In genomic region chr11:90251599-90251998, GRCh38 we compare ENCODE assay signal across 14 cellular contexts. TPM values are rescaled to one million over a fixed set of nuclear protein-coding genes. Genes with fewer than 3 reads are reported as not detected.
A peak's percentile ranks its signal among the peaks of the same experiment; 100 is the strongest.
DNase-seq lines count a peak whose midpoint lies in the region; ATAC-seq and TF ChIP-seq lines count a peak whose summit lies in the region.
"Had no signal": no experiment of that assay in that cellular context is flagged by ENCODE, and none has a peak within 500 bp of the region (broad histone marks: within the 10 kb centered on the region; RNA-seq: fewer than 3 reads in every experiment).

No MANE protein-coding gene starts in this region.

- peaks cover 6% of the 10 kb centered on the region; the same call in 1 of the 2 replicates for H3K9me3 ChIP-seq in SK-N-MC (ENCODE audit: low read depth, low read length)
- H3K9me3 ChIP-seq in Karpas-422 (ENCODE audit: low read length): no peaks in the 10 kb centered on the region
- H3K9me3 ChIP-seq in Caco-2: 0 out of 2 replicates have a peak, but pooled peaks cover 5% of the 10 kb centered on the region
- H3K9me3 ChIP-seq: psoas muscle had no signal

- POLR2A ChIA-PET in Caco-2 (lab: Charles Lee): no interaction called here

- no peak for DNase-seq in natural killer cell
- no peak for DNase-seq in natural killer cell treated with Interleukin-12 subunit alpha and Interleukin-12 subunit beta and Interleukin-15 and Interleukin-18, amount 100 ng/mL, for 72 hours (ENCODE audit: low spot score)
- DNase-seq in SK-N-MC (ENCODE audit: low read depth, low spot score): no peak
- no peak for DNase-seq in Karpas-422
- DNase-seq in Caco-2: no peak
- DNase-seq: C1 segment of cervical spinal cord; effector memory CD8-positive, alpha-beta T cell; naive thymus-derived CD8-positive, alpha-beta T cell; NCI-H2171 treated with DMSO at 0.1 percent for 48 hours; psoas muscle; stimulated activated CD4-positive, alpha-beta T cell treated with anti-CD3 and anti-CD28 coated beads, Interleukin-12 subunit alpha, Interleukin-12 subunit beta, amount 100 ng/mL, for 4 hours had no signal

- H3K36me3 Mint-ChIP-seq in natural killer cell (no peaks in the 10 kb centered on the region), Caco-2 (ENCODE audit: insufficient read depth, unreplicated experiment) (no peaks in the 10 kb centered on the region)
- no peaks in the 10 kb centered on the region for H3K36me3 Mint-ChIP-seq in natural killer cell treated with Interleukin-12 subunit alpha and Interleukin-12 subunit beta and Interleukin-15 and Interleukin-18, amount 100 ng/mL, for 72 hours
- H3K36me3 Mint-ChIP-seq: naive thymus-derived CD8-positive, alpha-beta T cell had no signal

- H3K36me3 ChIP-seq in SK-N-MC (ENCODE audit: insufficient read depth, low read length) (no peaks in the 10 kb centered on the region), Karpas-422 (ENCODE audit: insufficient read depth, low read length) (no peaks in the 10 kb centered on the region), Caco-2 (ENCODE audit: control insufficient read depth, insufficient read depth, low read length) (no peaks in the 10 kb centered on the region)

- peak overlapping the region; percentile 81 for H3K4me3 Mint-ChIP-seq in natural killer cell
- no peak overlapping the region for H3K4me3 Mint-ChIP-seq in natural killer cell treated with Interleukin-12 subunit alpha and Interleukin-12 subunit beta and Interleukin-15 and Interleukin-18, amount 100 ng/mL, for 72 hours
- no peak overlapping the region for H3K4me3 Mint-ChIP-seq in Caco-2 (ENCODE audit: unreplicated experiment)

- H4K20me1 ChIP-seq in Karpas-422 (ENCODE audit: insufficient read depth, low read depth, low read length): no peaks in the 10 kb centered on the region

- TF ChIP-seq CTCF in natural killer cell (IDR thresholded peaks at IDR 0.05) (no peak), Caco-2 (IDR thresholded peaks at IDR 0.05; ENCODE audit: insufficient read depth in 1 of 2, low read depth in 1 of 2, low read length in 1 of 2, severe bottlenecking in 1 of 2, unreplicated experiment in 1 of 2) (no peak)

- peaks cover 10 to 18% of the 10 kb centered on the region in 2 donors for H3K27me3 Mint-ChIP-seq in natural killer cell (ENCODE audit: low read depth in 2 of 2)
- H3K27me3 Mint-ChIP-seq in natural killer cell treated with Interleukin-12 subunit alpha and Interleukin-12 subunit beta and Interleukin-15 and Interleukin-18, amount 100 ng/mL, for 72 hours: peaks cover 9 to 13% of the 10 kb centered on the region in 2 donors
- H3K27me3 Mint-ChIP-seq in Caco-2 (ENCODE audit: insufficient read depth, unreplicated experiment): peaks cover 9% of the 10 kb centered on the region

- no peak overlapping the region for H2AFZ ChIP-seq in Karpas-422 (ENCODE audit: low read length)

- H3K27me3 ChIP-seq in Karpas-422 (ENCODE audit: low read length): no peaks in the 10 kb centered on the region
- H3K27me3 ChIP-seq in Caco-2 (replicated peaks; ENCODE audit: control insufficient read depth, insufficient read depth, low read length): no peaks in the 10 kb centered on the region

- intact Hi-C loops in natural killer cell (cut with micrococcal nuclease) (no loop called here), Caco-2 (cut with micrococcal nuclease; ENCODE audit: unreplicated experiment) (no loop called here)

- CTCF ChIA-PET in Caco-2 (lab: Charles Lee): no interaction called here

- H3K4me1 ChIP-seq in Karpas-422 (ENCODE audit: low read length) (no peaks in the 10 kb centered on the region), Caco-2 (no peaks in the 10 kb centered on the region)
- H3K4me1 ChIP-seq: psoas muscle had no signal

- no peaks in the 10 kb centered on the region for H3K9me2 ChIP-seq in Karpas-422 (replicated peaks; ENCODE audit: insufficient read depth, low read length)

- H3K4me3 ChIP-seq in SK-N-MC (peak overlapping the region; percentile 75), Karpas-422 (ENCODE audit: low read length) (no peak overlapping the region), Caco-2 (ENCODE audit: low read depth, low read length) (no peak overlapping the region)
- H3K4me3 ChIP-seq: psoas muscle had no signal

- H3K9ac ChIP-seq in SK-N-MC (ENCODE audit: insufficient read length) (peak overlapping the region; percentile 78), Karpas-422 (ENCODE audit: low read length) (no peak overlapping the region)

- ATAC-seq in natural killer cell (no peak), HG02798 (IDR thresholded peaks at IDR 0.05; ENCODE audit: poor library complexity, unreplicated experiment) (peak; percentile 39), GM19035 (IDR thresholded peaks at IDR 0.05; ENCODE audit: unreplicated experiment) (no peak)
- no peak for ATAC-seq in natural killer cell treated with Interleukin-12 subunit alpha and Interleukin-12 subunit beta and Interleukin-15 and Interleukin-18, amount 100 ng/mL, for 72 hours
- ATAC-seq: effector memory CD8-positive, alpha-beta T cell; psoas muscle had no signal

- H3K4me2 ChIP-seq in Karpas-422 (ENCODE audit: low read depth, low read length, poor library complexity, severe bottlenecking): no peak overlapping the region

- H3K79me2 ChIP-seq in Karpas-422 (ENCODE audit: low read length): no peaks in the 10 kb centered on the region

- BruUV-seq in Caco-2 (replicated peaks; lab: Mats Ljungman, UMichigan): no TSS peak

- H3K9me3 Mint-ChIP-seq in natural killer cell: no peaks in the 10 kb centered on the region
- no peaks in the 10 kb centered on the region for H3K9me3 Mint-ChIP-seq in natural killer cell treated with Interleukin-12 subunit alpha and Interleukin-12 subunit beta and Interleukin-15 and Interleukin-18, amount 100 ng/mL, for 72 hours
- H3K9me3 Mint-ChIP-seq in Caco-2 (ENCODE audit: unreplicated experiment): no peaks in the 10 kb centered on the region
- H3K9me3 Mint-ChIP-seq: activated naive CD4-positive, alpha-beta T cell treated with anti-CD3 and anti-CD28 coated beads, Interleukin-2, amount 50 U/mL, for 72 hours; effector memory CD8-positive, alpha-beta T cell; naive thymus-derived CD8-positive, alpha-beta T cell had no signal

- peak overlapping the region; percentile 80 for H3K27ac ChIP-seq in SK-N-MC
- no peak overlapping the region for H3K27ac ChIP-seq in Karpas-422 (ENCODE audit: low read length)
- H3K27ac ChIP-seq: psoas muscle had no signal

- H3K27ac Mint-ChIP-seq in natural killer cell (no peak overlapping the region), Caco-2 (ENCODE audit: unreplicated experiment) (no peak overlapping the region)
- H3K27ac Mint-ChIP-seq in natural killer cell treated with Interleukin-12 subunit alpha and Interleukin-12 subunit beta and Interleukin-15 and Interleukin-18, amount 100 ng/mL, for 72 hours: no peak overlapping the region
- H3K27ac Mint-ChIP-seq: effector memory CD8-positive, alpha-beta T cell had no signal

- H3K4me1 Mint-ChIP-seq in natural killer cell: peaks cover 8 to 16% of the 10 kb centered on the region in 2 donors
- H3K4me1 Mint-ChIP-seq in natural killer cell treated with Interleukin-12 subunit alpha and Interleukin-12 subunit beta and Interleukin-15 and Interleukin-18, amount 100 ng/mL, for 72 hours (ENCODE audit: low read depth in 2 of 2): peaks cover 3 to 8% of the 10 kb centered on the region in 2 donors
- H3K4me1 Mint-ChIP-seq in Caco-2 (ENCODE audit: low read depth, unreplicated experiment): no peaks in the 10 kb centered on the region

RNA-seq across cellular contexts. Expression of gene CHORDC1, which starts 28.8 kb away (rescaled TPM):
- 100 to 1,000 TPM in 1 of 3 donors, 10 to 100 TPM in 2; 77.2 to 105 (median 82.5) TPM for total RNA-seq in natural killer cell
- total RNA-seq in natural killer cell treated with Interleukin-12 subunit alpha and Interleukin-12 subunit beta and Interleukin-15 and Interleukin-18, amount 100 ng/mL, for 72 hours: 100 to 1,000 TPM in 1 of 2 donors, 10 to 100 TPM in 1; 69.0 to 103 TPM
- 134 and 204 TPM in 2 replicates for total RNA-seq in Karpas-422 (2014; rRNA removed; shearing (Covaris generic); ENCODE audit: low replicate concordance)
- 194 and 227 TPM in 2 replicates for total RNA-seq in Caco-2 (2022)
